8 cellular contexts compared by ENCODE assay signal in genomic region chr3:151168269-151169094, GRCh38.
DNase-seq lines count a peak whose midpoint lies in the region; ATAC-seq and TF ChIP-seq lines count a peak whose summit lies in the region.

No MANE protein-coding gene starts in this region.

- peaks cover 5% of the 10 kb centered on the region for H3K4me1 Mint-ChIP-seq in nephron
- peaks cover 53% of the 10 kb centered on the region for H3K4me1 Mint-ChIP-seq in stimulated activated naive CD8-positive, alpha-beta T cell treated with anti-CD3 and anti-CD28 coated beads, Interleukin-15, amount 100 ng/mL, for 72 hours

- peak; percentile 98 for TF ChIP-seq CTCF in C4-2B (conservative IDR thresholded peaks at IDR 0.05)
- TF ChIP-seq CTCF in nephron (IDR thresholded peaks at IDR 0.05; ENCODE audit: unreplicated experiment in 3 of 3), result peak; percentile 80 to 85 (median 83)

- H3K9me3 Mint-ChIP-seq in nephron, result no peaks in the 10 kb centered on the region
- no peaks in the 10 kb centered on the region for H3K9me3 Mint-ChIP-seq in stimulated activated naive CD8-positive, alpha-beta T cell treated with anti-CD3 and anti-CD28 coated beads, Interleukin-15, amount 100 ng/mL, for 72 hours

- no peak overlapping the region for H3K27ac Mint-ChIP-seq in nephron
- H3K27ac Mint-ChIP-seq in stimulated activated naive CD8-positive, alpha-beta T cell treated with anti-CD3 and anti-CD28 coated beads, Interleukin-15, amount 100 ng/mL, for 72 hours, result no peak overlapping the region

- DNase-seq in HK-2 (ENCODE audit: unreplicated experiment), result peak; percentile 63
- DNase-seq in NOMO-1 (lab: John Stamatoyannopoulos, UW; ENCODE audit: unreplicated experiment in 2 of 2), result peak; percentile 74 to 83
- DNase-seq in activated CD8-positive, alpha-beta memory T cell treated with anti-CD3 and anti-CD28 coated beads, Interleukin-2, amount 50 U/mL, for 24 hours (ENCODE audit: extremely low read depth), result peak; percentile 69
- DNase-seq in erythroblast (lab: John Stamatoyannopoulos, UW), result peak; percentile 39 to 66
- DNase-seq in stimulated activated naive CD8-positive, alpha-beta T cell treated with anti-CD3 and anti-CD28 coated beads, Interleukin-15, amount 100 ng/mL, for 72 hours, result peak; percentile 69 to 77

- no peak for TF ChIP-seq POLR2A in erythroblast (IDR thresholded peaks at IDR 0.05; ENCODE audit: low read length)

- no peaks in the 10 kb centered on the region for H3K27me3 Mint-ChIP-seq in nephron (ENCODE audit: low read depth)
- H3K27me3 Mint-ChIP-seq in stimulated activated naive CD8-positive, alpha-beta T cell treated with anti-CD3 and anti-CD28 coated beads, Interleukin-15, amount 100 ng/mL, for 72 hours, result no peaks in the 10 kb centered on the region

- H3K4me3 Mint-ChIP-seq in nephron, result no peak overlapping the region
- H3K4me3 Mint-ChIP-seq in stimulated activated naive CD8-positive, alpha-beta T cell treated with anti-CD3 and anti-CD28 coated beads, Interleukin-15, amount 100 ng/mL, for 72 hours, result no peak overlapping the region

- H3K27ac ChIP-seq in C4-2B, result no peak overlapping the region

- ATAC-seq in GM19328 (IDR thresholded peaks at IDR 0.05; ENCODE audit: unreplicated experiment), result peak; percentile 44
- peak; percentile 77 for ATAC-seq in stimulated activated naive CD8-positive, alpha-beta T cell treated with anti-CD3 and anti-CD28 coated beads, Interleukin-15, amount 100 ng/mL, for 72 hours

- H3K36me3 Mint-ChIP-seq in nephron (ENCODE audit: low read depth), result no peaks in the 10 kb centered on the region
